Comparison of ENCODE assay signal across 14 cellular contexts in genomic region chr11:122232985-122233384, GRCh38.
"Had no signal": no experiment of that assay in that cellular context is flagged by ENCODE, and none has a peak within 500 bp of the region (broad histone marks: within the 10 kb centered on the region; RNA-seq: fewer than 3 reads in every experiment).

No MANE protein-coding gene starts in this region.

- H3K4me3 Mint-ChIP-seq: naive thymus-derived CD4-positive, alpha-beta T cell; nephron progenitor cell; stimulated activated naive B cell treated with anti-CD40 and anti-IgM and Interleukin-4, amounts not matched to agents 10 μg/mL and 1 μg/mL and 100 μg/mL, for 72 hours; stimulated activated naive CD8-positive, alpha-beta T cell treated with anti-CD3 and anti-CD28 coated beads, Interleukin-15, amount 100 ng/mL, for 72 hours had no signal

- H3K36me3 Mint-ChIP-seq: naive thymus-derived CD4-positive, alpha-beta T cell; stimulated activated naive B cell treated with anti-CD40 and anti-IgM and Interleukin-4, amounts not matched to agents 10 μg/mL and 1 μg/mL and 100 μg/mL, for 72 hours had no signal

- H3K9me3 Mint-ChIP-seq: stimulated activated naive CD8-positive, alpha-beta T cell treated with anti-CD3 and anti-CD28 coated beads, Interleukin-15, amount 100 ng/mL, for 72 hours had no signal

- DNase-seq: cortex of kidney; effector memory CD4-positive, alpha-beta T cell; heart left ventricle; hippocampal formation; mammary epithelial cell; naive thymus-derived CD4-positive, alpha-beta T cell; nephron progenitor cell; psoas muscle; retina; right lobe of liver; stimulated activated CD4-positive, alpha-beta T cell treated with anti-CD3 and anti-CD28 coated beads, Interleukin-4, amount 100 ng/mL, for 24 hours; stimulated activated naive B cell treated with anti-CD40 and anti-IgM and Interleukin-4, amounts not matched to agents 10 μg/mL and 1 μg/mL and 100 μg/mL, for 72 hours; stimulated activated naive CD8-positive, alpha-beta T cell treated with anti-CD3 and anti-CD28 coated beads, Interleukin-15, amount 100 ng/mL, for 72 hours; transverse colon had no signal

- H3K27me3 Mint-ChIP-seq: stimulated activated naive CD8-positive, alpha-beta T cell treated with anti-CD3 and anti-CD28 coated beads, Interleukin-15, amount 100 ng/mL, for 72 hours had no signal

- H3K4me1 Mint-ChIP-seq: naive thymus-derived CD4-positive, alpha-beta T cell; stimulated activated naive CD8-positive, alpha-beta T cell treated with anti-CD3 and anti-CD28 coated beads, Interleukin-15, amount 100 ng/mL, for 72 hours had no signal

- H3K27ac Mint-ChIP-seq: naive thymus-derived CD4-positive, alpha-beta T cell; nephron progenitor cell; stimulated activated naive B cell treated with anti-CD40 and anti-IgM and Interleukin-4, amounts not matched to agents 10 μg/mL and 1 μg/mL and 100 μg/mL, for 72 hours; stimulated activated naive CD8-positive, alpha-beta T cell treated with anti-CD3 and anti-CD28 coated beads, Interleukin-15, amount 100 ng/mL, for 72 hours had no signal
